ENCODE assay signal across 8 cellular contexts in genomic region chr4:140807491-140808257, GRCh38. TPM values are rescaled to one million over a fixed set of nuclear protein-coding genes. Genes with fewer than 3 reads are reported as not detected.
DNase-seq lines count a peak whose midpoint lies in the region; ATAC-seq and TF ChIP-seq lines count a peak whose summit lies in the region.
"Had no signal": no experiment of that assay in that cellular context is flagged by ENCODE, and none has a peak within 500 bp of the region (broad histone marks: within the 10 kb centered on the region; RNA-seq: fewer than 3 reads in every experiment).

No MANE protein-coding gene starts in this region.

- no peaks in the 10 kb centered on the region for H3K9me2 ChIP-seq in SU-DHL-6 (replicated peaks; ENCODE audit: insufficient read depth, low read length)

- no peaks in the 10 kb centered on the region for H3K79me2 ChIP-seq in SU-DHL-6 (ENCODE audit: insufficient read depth, low read length)

- intact Hi-C loops in activated CD4-positive, alpha-beta T cell treated with anti-CD3 and anti-CD28 coated beads for 36 hours (cut with DNase I, micrococcal nuclease) = no loop called here

- H3K27me3 ChIP-seq in SU-DHL-6 (ENCODE audit: low read length) = no peaks in the 10 kb centered on the region

- H3K36me3 ChIP-seq in SU-DHL-6 (ENCODE audit: low read length) = no peaks in the 10 kb centered on the region

- no peak overlapping the region for H3K27ac Mint-ChIP-seq in activated CD4-positive, alpha-beta T cell treated with anti-CD3 and anti-CD28 coated beads for 36 hours

- peak; percentile 76 for ATAC-seq in GM19351 (IDR thresholded peaks at IDR 0.05; ENCODE audit: unreplicated experiment)
- ATAC-seq in HG03025 (IDR thresholded peaks at IDR 0.05; ENCODE audit: low FRiP score, unreplicated experiment) = peak; percentile 91
- ATAC-seq in activated CD4-positive, alpha-beta T cell treated with anti-CD3 and anti-CD28 coated beads for 36 hours = no peak

- no peak overlapping the region for H3K4me3 Mint-ChIP-seq in activated CD4-positive, alpha-beta T cell treated with anti-CD3 and anti-CD28 coated beads for 36 hours

- peak overlapping the region; percentile 71 for H3K4me2 ChIP-seq in SU-DHL-6 (ENCODE audit: low read depth, low read length, poor library complexity, severe bottlenecking)
- H3K4me2 ChIP-seq: KMS-11 had no signal

- H3K9me3 Mint-ChIP-seq in activated CD4-positive, alpha-beta T cell treated with anti-CD3 and anti-CD28 coated beads for 36 hours (ENCODE audit: low read depth) = no peaks in the 10 kb centered on the region

- peaks cover 6% of the 10 kb centered on the region for H3F3A ChIP-seq in SU-DHL-6 (ENCODE audit: insufficient read depth)

- H3K9me3 ChIP-seq in SU-DHL-6 (ENCODE audit: insufficient read depth, low read length) = no peaks in the 10 kb centered on the region

- H4K20me1 ChIP-seq in SU-DHL-6 (ENCODE audit: low read depth, low read length) = no peaks in the 10 kb centered on the region

- POLR2A ChIA-PET in activated CD4-positive, alpha-beta T cell treated with anti-CD3 and anti-CD28 coated beads for 36 hours (lab: Charles Lee) = no interaction called here

- no peaks in the 10 kb centered on the region for H3K4me1 Mint-ChIP-seq in activated CD4-positive, alpha-beta T cell treated with anti-CD3 and anti-CD28 coated beads for 36 hours

- DNase-seq in smooth muscle cell of the brain vasculature (ENCODE audit: low read depth, low spot score) = peak; percentile 31
- DNase-seq in iPS-NIHi11 (ENCODE audit: low spot score) = no peak
- DNase-seq in activated CD4-positive, alpha-beta T cell treated with anti-CD3 and anti-CD28 coated beads for 36 hours = no peak
- no peak for DNase-seq in activated CD8-positive, alpha-beta memory T cell treated with anti-CD3 and anti-CD28 coated beads for 24 hours

- H3K4me3 ChIP-seq in SU-DHL-6 (ENCODE audit: insufficient read depth, low read length, poor library complexity, severe bottlenecking) = no peak overlapping the region

- H3K9ac ChIP-seq in SU-DHL-6 (ENCODE audit: low read length) = 0 out of 2 replicates have a peak overlapping the region, but pooled peaks have one; percentile 4
- H3K9ac ChIP-seq: KMS-11 had no signal

- H3K36me3 Mint-ChIP-seq in activated CD4-positive, alpha-beta T cell treated with anti-CD3 and anti-CD28 coated beads for 36 hours (ENCODE audit: low read depth) = no peaks in the 10 kb centered on the region

- CTCF ChIA-PET in activated CD4-positive, alpha-beta T cell treated with anti-CD3 and anti-CD28 coated beads for 36 hours (lab: Charles Lee) = interaction anchor here (0.5 to 0.6 kb wide), 2 partner anchors 171 to 1282 kb away, joined by 3 read pairs; no protein-coding TSS in a partner anchor

- H3K27me3 Mint-ChIP-seq in activated CD4-positive, alpha-beta T cell treated with anti-CD3 and anti-CD28 coated beads for 36 hours = peaks cover 12% of the 10 kb centered on the region

- TF ChIP-seq CTCF in SU-DHL-6 (IDR thresholded peaks at IDR 0.05; ENCODE audit: insufficient read depth, low read length, poor library complexity, severe bottlenecking) = no peak

- peak overlapping the region; percentile 94 for H3K27ac ChIP-seq in SU-DHL-6 (ENCODE audit: low read depth, low read length)
- H3K27ac ChIP-seq: KMS-11 had no signal

- peak overlapping the region; percentile 45 for H2AFZ ChIP-seq in SU-DHL-6 (ENCODE audit: low read depth, low read length, severe bottlenecking)

RNA-seq across cellular contexts. Expression of gene TBC1D9, which starts 51.5 kb away (rescaled TPM):
- under 1 TPM; 0.07 to 0.11 TPM for total RNA-seq in activated CD4-positive, alpha-beta T cell treated with anti-CD3 and anti-CD28 coated beads for 36 hours
